Comparison of ENCODE assay signal across 33 cellular contexts in the genomic region with DNA sequence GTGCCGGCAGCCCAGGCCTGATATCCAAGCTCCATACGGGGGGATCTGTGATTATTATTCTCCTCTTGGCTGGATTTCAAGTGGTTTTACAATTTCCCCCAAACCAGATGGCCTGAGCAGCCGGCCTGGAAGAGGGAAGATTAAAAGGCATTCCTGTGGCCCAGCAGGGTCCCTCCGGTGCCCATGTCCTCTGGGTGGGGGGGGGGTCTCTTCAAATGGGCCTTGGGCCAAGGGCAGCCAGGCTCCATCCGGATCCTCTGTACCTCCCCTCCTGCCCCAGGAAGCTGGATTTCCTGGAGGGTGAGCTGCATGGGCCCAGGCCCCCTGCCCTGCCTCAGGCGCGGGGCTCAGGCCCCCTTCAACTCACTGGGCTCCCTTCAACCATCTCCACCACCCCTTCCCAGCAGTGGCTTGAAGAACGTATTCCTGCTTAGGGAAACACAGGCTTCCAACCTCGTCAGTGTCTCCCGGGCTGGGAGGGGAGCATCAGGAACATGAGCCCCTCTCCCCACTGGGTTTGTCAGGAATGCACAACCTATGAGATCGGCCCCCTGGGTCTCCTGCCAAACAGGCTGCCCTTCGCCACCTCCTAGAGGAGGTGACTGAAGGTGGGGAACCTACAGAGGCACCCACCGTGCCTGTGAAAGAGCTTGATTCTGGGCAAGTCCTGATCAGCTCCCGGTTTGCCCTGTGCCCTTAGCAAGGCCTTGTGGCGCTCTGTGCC.
DNase-seq lines count a peak whose midpoint lies in the region; ATAC-seq and TF ChIP-seq lines count a peak whose summit lies in the region.
"Had no signal": no experiment of that assay in that cellular context is flagged by ENCODE, and none has a peak within 500 bp of the region (broad histone marks: within the 10 kb centered on the region; RNA-seq: fewer than 3 reads in every experiment).

No MANE protein-coding gene starts in this region.

- no peaks in the 10 kb centered on the region for H3K27me3 ChIP-seq in vagina
- H3K27me3 ChIP-seq: cardiac muscle cell, neutrophil, SJSA1, suprapubic skin had no signal

- H3K4me1 Mint-ChIP-seq in WTC11 = no peaks in the 10 kb centered on the region
- H3K4me1 Mint-ChIP-seq: immature natural killer cell; stimulated activated naive B cell treated with anti-CD40 and anti-IgM and Interleukin-4, amounts not matched to agents 10 μg/mL and 1 μg/mL and 100 μg/mL, for 72 hours had no signal

- no peak overlapping the region for H3K4me3 ChIP-seq in vagina
- H3K4me3 ChIP-seq: cardiac muscle cell, esophagus muscularis mucosa, prostate gland, SJSA1, suprapubic skin had no signal

- no peaks in the 10 kb centered on the region for H3K9me3 Mint-ChIP-seq in WTC11
- H3K9me3 Mint-ChIP-seq: activated CD8-positive, alpha-beta T cell treated with anti-CD3 and anti-CD28 coated beads for 36 hours; activated T-helper 2 cell treated with anti-CD3 and anti-CD28 coated beads, Interferon-gamma antibody, Interleukin-2, Interleukin-4, amounts not matched to agents 10 μg/mL and 5 μg/mL and 100 μg/mL, durations not matched to agents 14 hours and 24 hours and 36 hours; CD4-positive, alpha-beta T cell; dendritic cell treated with granulocyte-macrophage colony-stimulating factor and Interleukin-4, amounts not matched to agents 40 ng/mL and 50 ng/mL, for 4 days; endodermal cell; immature natural killer cell; stimulated activated naive B cell treated with anti-CD40 and anti-IgM and Interleukin-4, amounts not matched to agents 10 μg/mL and 1 μg/mL and 100 μg/mL, for 72 hours had no signal

- H3K36me3 Mint-ChIP-seq in WTC11 = no peaks in the 10 kb centered on the region
- H3K36me3 Mint-ChIP-seq: activated naive CD8-positive, alpha-beta T cell; immature natural killer cell; stimulated activated naive B cell treated with anti-CD40 and anti-IgM and Interleukin-4, amounts not matched to agents 10 μg/mL and 1 μg/mL and 100 μg/mL, for 72 hours had no signal

- H3K36me3 ChIP-seq in vagina = no peaks in the 10 kb centered on the region
- H3K36me3 ChIP-seq: cardiac muscle cell, esophagus muscularis mucosa, neutrophil, prostate gland, SJSA1, suprapubic skin had no signal

- TF ChIP-seq POLR2A in vagina (IDR thresholded peaks at IDR 0.05) = no peak

- DNase-seq in NCI-H345 (lab: John Stamatoyannopoulos, UW) (peak; percentile 15), NCI-H345 treated with DMSO at 0.1 percent for 48 hours (lab: John Stamatoyannopoulos, UW; ENCODE audit: unreplicated experiment) (no peak), NCI-H2171 treated with DMSO at 0.1 percent for 48 hours (lab: John Stamatoyannopoulos, UW) (peak; percentile 88), WTC11 (ENCODE audit: low spot score) (no peak), vagina (ENCODE audit: extremely low spot score in 2 of 2) (no peak), hippocampal formation (lab: John Stamatoyannopoulos, UW) (no peak), Kasumi-1 (lab: John Stamatoyannopoulos, UW) (no peak), NCI-H748 (lab: John Stamatoyannopoulos, UW; ENCODE audit: unreplicated experiment) (no peak)
- DNase-seq: 8988T; activated CD4-positive, alpha-beta T cell treated with anti-CD3 and anti-CD28 coated beads for 1 hour; activated CD8-positive, alpha-beta T cell treated with anti-CD3 and anti-CD28 coated beads for 36 hours; aorta; CD4-positive, alpha-beta T cell; endodermal cell; foreskin melanocyte; immature natural killer cell; Karpas-422; mesendoderm; NCI-H1930; NCI-H510A treated with DMSO at 0.1 percent for 48 hours; stimulated activated CD4-positive, alpha-beta T cell treated with anti-CD3 and anti-CD28 coated beads, Interleukin-15, amount 100 ng/mL, for 24 hours; stimulated activated naive B cell treated with anti-CD40 and anti-IgM and Interleukin-4, amounts not matched to agents 10 μg/mL and 1 μg/mL and 100 μg/mL, for 72 hours; T-helper 1 cell had no signal

- peaks cover 11% of the 10 kb centered on the region for H3K4me1 ChIP-seq in vagina
- H3K4me1 ChIP-seq: prostate gland, SJSA1, suprapubic skin had no signal

- ATAC-seq in WTC11 = no peak
- ATAC-seq: activated CD8-positive, alpha-beta T cell treated with anti-CD3 and anti-CD28 coated beads for 36 hours; left lobe of liver; stimulated activated naive B cell treated with anti-CD40 and anti-IgM and Interleukin-4, amounts not matched to agents 10 μg/mL and 1 μg/mL and 100 μg/mL, for 72 hours had no signal

- H3K27ac Mint-ChIP-seq in WTC11 = no peak overlapping the region
- H3K27ac Mint-ChIP-seq: activated CD8-positive, alpha-beta T cell treated with anti-CD3 and anti-CD28 coated beads for 36 hours; activated naive CD8-positive, alpha-beta T cell; activated T-helper 2 cell treated with anti-CD3 and anti-CD28 coated beads, Interferon-gamma antibody, Interleukin-2, Interleukin-4, amounts not matched to agents 10 μg/mL and 5 μg/mL and 100 μg/mL, durations not matched to agents 14 hours and 24 hours and 36 hours; CD4-positive, alpha-beta T cell; dendritic cell treated with granulocyte-macrophage colony-stimulating factor and Interleukin-4, amounts not matched to agents 40 ng/mL and 50 ng/mL, for 4 days; endodermal cell; immature natural killer cell had no signal

- H3K9me3 ChIP-seq in vagina = no peaks in the 10 kb centered on the region
- H3K9me3 ChIP-seq: esophagus muscularis mucosa, neutrophil, prostate gland, SJSA1, suprapubic skin had no signal

- intact Hi-C loops in vagina (cut with DNase I) = no loop called here

- CTCF ChIA-PET in WTC11 (lab: Charles Lee) = interaction anchor here (1.0 to 9.2 kb wide), 7 partner anchors 11 to 152 kb away, joined by 3 to 114 read pairs (median 8); partner anchors contain the start of gene COL27A1

- TF ChIP-seq CTCF in WTC11 (IDR thresholded peaks at IDR 0.05) (no peak), vagina (IDR thresholded peaks at IDR 0.05) (no peak)

- POLR2A ChIA-PET in WTC11 (lab: Charles Lee) = no interaction called here

- H3K27me3 Mint-ChIP-seq in WTC11 (ENCODE audit: low read depth) = no peaks in the 10 kb centered on the region
- H3K27me3 Mint-ChIP-seq: activated CD8-positive, alpha-beta T cell treated with anti-CD3 and anti-CD28 coated beads for 36 hours; activated naive CD8-positive, alpha-beta T cell; CD4-positive, alpha-beta T cell; dendritic cell treated with granulocyte-macrophage colony-stimulating factor and Interleukin-4, amounts not matched to agents 40 ng/mL and 50 ng/mL, for 4 days had no signal

- no peak overlapping the region for H3K4me3 Mint-ChIP-seq in WTC11
- H3K4me3 Mint-ChIP-seq: activated CD8-positive, alpha-beta T cell treated with anti-CD3 and anti-CD28 coated beads for 36 hours; activated naive CD8-positive, alpha-beta T cell; CD4-positive, alpha-beta T cell; dendritic cell treated with granulocyte-macrophage colony-stimulating factor and Interleukin-4, amounts not matched to agents 40 ng/mL and 50 ng/mL, for 4 days; endodermal cell; immature natural killer cell; stimulated activated naive B cell treated with anti-CD40 and anti-IgM and Interleukin-4, amounts not matched to agents 10 μg/mL and 1 μg/mL and 100 μg/mL, for 72 hours had no signal

- peak overlapping the region; percentile 38 for H3K27ac ChIP-seq in vagina
- H3K27ac ChIP-seq: cardiac muscle cell, esophagus muscularis mucosa, neutrophil, prostate gland, SJSA1, suprapubic skin had no signal

TF ChIP-seq in WTC11, 78 proteins besides CTCF, POLR2A, EP300 and RAD21:
- TF ChIP-seq CBFB (CRISPR knock-in tag; IDR thresholded peaks at IDR 0.05; ENCODE audit: low read depth) = no peak
- 0 out of 2 replicates have a peak, but pooled peaks have one; percentile 25 for TF ChIP-seq FOXP1 (CRISPR knock-in tag; IDR thresholded peaks at IDR 0.05; ENCODE audit: borderline replicate concordance)

Comparison
In these comparisons a context has a peak if more than half of its experiments do, and no peak if none do; other contexts are left out.
1. DNase-seq: peak in NCI-H345 (single experiment) and NCI-H2171 treated with DMSO at 0.1 percent for 48 hours (single experiment); none in NCI-H345 treated with DMSO at 0.1 percent for 48 hours (single experiment), WTC11 (single experiment), vagina (0 of 2), hippocampal formation (0 of 2), Kasumi-1 (0 of 2) and NCI-H748 (single experiment).